12 cellular contexts compared by ENCODE assay signal in the genomic region with DNA sequence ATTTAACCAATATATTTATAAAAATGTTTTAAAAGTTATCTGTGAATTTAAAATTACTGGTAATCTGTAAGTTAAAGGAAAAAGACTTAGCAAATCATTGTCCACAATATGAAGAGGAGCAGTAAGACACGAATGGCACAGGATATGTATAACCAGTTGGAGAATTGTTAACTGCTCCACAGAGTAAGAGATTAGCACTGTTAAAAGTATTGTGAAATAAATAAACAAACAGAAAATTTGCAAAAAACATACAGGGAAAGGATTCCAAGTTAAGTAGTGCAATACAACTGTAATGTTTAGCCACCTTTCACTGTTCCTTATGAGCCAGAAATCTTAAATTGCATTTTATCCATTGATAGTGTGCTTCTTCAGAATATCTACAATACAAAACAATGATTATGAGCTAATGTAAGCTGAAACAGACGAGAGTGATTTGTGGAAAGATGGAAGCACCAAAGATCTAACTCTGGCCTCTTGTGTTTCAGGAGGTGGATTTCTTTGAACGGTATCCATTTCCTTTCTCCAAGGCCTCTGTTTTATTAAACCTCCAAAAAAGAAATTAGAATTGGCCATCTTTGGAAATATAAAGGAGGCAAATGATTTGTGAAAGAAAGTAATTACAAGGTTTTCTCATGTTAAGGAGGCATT.
"Had no signal": no experiment of that assay in that cellular context is flagged by ENCODE, and none has a peak within 500 bp of the region (broad histone marks: within the 10 kb centered on the region; RNA-seq: fewer than 3 reads in every experiment).

No MANE protein-coding gene starts in this region.

- H3K4me1 ChIP-seq: breast epithelium had no signal

- H3K27ac Mint-ChIP-seq: activated naive CD8-positive, alpha-beta T cell treated with anti-CD3 and anti-CD28 coated beads for 36 hours; activated T-helper 1 cell treated with anti-CD3 and anti-CD28 coated beads, Interleukin-12 subunit alpha, Interleukin-12 subunit beta, Interleukin-2, Interleukin-4 antibody, amounts not matched to agents 30 ng/mL and 10 ng/mL and 1 ng/mL, durations not matched to agents 14 hours and 24 hours and 36 hours had no signal

- H3K9me3 ChIP-seq: ascending aorta, breast epithelium, stomach, tibial artery had no signal

- H3K4me3 Mint-ChIP-seq: activated naive CD8-positive, alpha-beta T cell treated with anti-CD3 and anti-CD28 coated beads for 36 hours; activated T-helper 1 cell treated with anti-CD3 and anti-CD28 coated beads, Interleukin-12 subunit alpha, Interleukin-12 subunit beta, Interleukin-2, Interleukin-4 antibody, amounts not matched to agents 30 ng/mL and 10 ng/mL and 1 ng/mL, durations not matched to agents 14 hours and 24 hours and 36 hours; neural crest cell had no signal

- H3K36me3 Mint-ChIP-seq: activated naive CD8-positive, alpha-beta T cell treated with anti-CD3 and anti-CD28 coated beads for 36 hours had no signal

- DNase-seq: activated CD4-positive, CD25-positive, alpha-beta regulatory T cell treated with anti-CD3 and anti-CD28 coated beads, Interleukin-2, amount 50 U/mL, for 72 hours; activated naive CD8-positive, alpha-beta T cell treated with anti-CD3 and anti-CD28 coated beads for 36 hours; hippocampal formation; mesendoderm; stimulated activated CD4-positive, alpha-beta T cell treated with anti-CD3 and anti-CD28 coated beads, Interleukin-12 subunit alpha, Interleukin-12 subunit beta, amount 100 ng/mL, for 4 hours; stimulated activated CD4-positive, alpha-beta T cell treated with anti-CD3 and anti-CD28 coated beads, Interleukin-2, amount 100 ng/mL, for 24 hours; stomach; tibial artery had no signal

- H3K4me3 ChIP-seq: ascending aorta, breast epithelium, stomach, tibial artery had no signal

- H3K9me3 Mint-ChIP-seq: activated naive CD8-positive, alpha-beta T cell treated with anti-CD3 and anti-CD28 coated beads for 36 hours; activated T-helper 1 cell treated with anti-CD3 and anti-CD28 coated beads, Interleukin-12 subunit alpha, Interleukin-12 subunit beta, Interleukin-2, Interleukin-4 antibody, amounts not matched to agents 30 ng/mL and 10 ng/mL and 1 ng/mL, durations not matched to agents 14 hours and 24 hours and 36 hours; neural crest cell had no signal

- H3K4me1 Mint-ChIP-seq: activated naive CD8-positive, alpha-beta T cell treated with anti-CD3 and anti-CD28 coated beads for 36 hours had no signal

- H3K36me3 ChIP-seq: ascending aorta, breast epithelium, stomach, tibial artery had no signal

- H3K27me3 Mint-ChIP-seq: activated naive CD8-positive, alpha-beta T cell treated with anti-CD3 and anti-CD28 coated beads for 36 hours had no signal

- H3K27ac ChIP-seq: ascending aorta, breast epithelium, stomach, tibial artery had no signal

- H3K27me3 ChIP-seq: ascending aorta, breast epithelium, stomach, tibial artery had no signal
